Comparison of ENCODE assay signal across 19 cellular contexts in genomic region chr10:5550250-5550545, GRCh38. TPM values are rescaled to one million over a fixed set of nuclear protein-coding genes. Genes with fewer than 3 reads are reported as not detected.
A peak's percentile ranks its signal among the peaks of the same experiment; 100 is the strongest.
DNase-seq lines count a peak whose midpoint lies in the region; ATAC-seq and TF ChIP-seq lines count a peak whose summit lies in the region.
"Had no signal": no experiment of that assay in that cellular context is flagged by ENCODE, and none has a peak within 500 bp of the region (broad histone marks: within the 10 kb centered on the region; RNA-seq: fewer than 3 reads in every experiment).

No MANE protein-coding gene starts in this region.

- H4K91ac ChIP-seq in H9 (ENCODE audit: insufficient read length, low read depth, low read length) = no peak overlapping the region

- H2AFZ ChIP-seq in H9 (ENCODE audit: low read length) = no peak overlapping the region

- H3K14ac ChIP-seq in H9 (ENCODE audit: insufficient read depth, low read length) = no peak overlapping the region; the same call in 1 of the 2 replicates

- no peak overlapping the region for H2BK120ac ChIP-seq in H9 (ENCODE audit: low read depth, low read length, poor library complexity, severe bottlenecking)

- DNase-seq in H9 (no peak), SJCRH30 (no peak), esophagus squamous epithelium (lab: John Stamatoyannopoulos, UW) (no peak), progenitor cell of endocrine pancreas (ENCODE audit: low spot score, unreplicated experiment) (no peak), GM19238 (ENCODE audit: insufficient read length, low spot score) (no peak), D341Med (ENCODE audit: low spot score) (no peak), NCI-H69 (lab: John Stamatoyannopoulos, UW) (no peak)
- DNase-seq: activated CD4-positive, alpha-beta T cell treated with anti-CD3 and anti-CD28 coated beads for 48 hours; CD4-positive, alpha-beta memory T cell; natural killer cell; NCI-H187; NCI-H774; stimulated activated CD4-positive, alpha-beta T cell treated with anti-CD3 and anti-CD28 coated beads, Interleukin-1b, Interleukin-23, amount 100 ng/mL, for 48 hours had no signal

- H3K9me3 Mint-ChIP-seq in H9 (no peaks in the 10 kb centered on the region; a peak in 1 of 5 replicates), progenitor cell of endocrine pancreas (ENCODE audit: low read depth) (no peaks in the 10 kb centered on the region)
- H3K9me3 Mint-ChIP-seq: natural killer cell had no signal

- H3K23me2 ChIP-seq in H9 (ENCODE audit: insufficient read length, low read depth, low read length, poor library complexity, severe bottlenecking) = no peaks in the 10 kb centered on the region

- no peaks in the 10 kb centered on the region for H4K20me1 ChIP-seq in H9 (ENCODE audit: control insufficient read depth, insufficient read depth, insufficient read length)

- no peak overlapping the region for H3K18ac ChIP-seq in H9 (ENCODE audit: insufficient read length, low read depth, low read length)

- TF ChIP-seq POLR2A in esophagus squamous epithelium (IDR thresholded peaks at IDR 0.05) = no peak

- H3K4me1 ChIP-seq in H9 (ENCODE audit: insufficient read depth, low read length) (no peaks in the 10 kb centered on the region), SJCRH30 (peaks cover 62% of the 10 kb centered on the region), esophagus squamous epithelium (peaks cover 63 to 100% (median 73%) of the 10 kb centered on the region in 3 donors)

- H3K4ac ChIP-seq in H9 (ENCODE audit: low read depth, low read length) = no peak overlapping the region

- no peak overlapping the region for H3K4me3 ChIP-seq in SJCRH30
- no peak overlapping the region for H3K4me3 ChIP-seq in esophagus squamous epithelium

- ATAC-seq in GM21529 (IDR thresholded peaks at IDR 0.05; ENCODE audit: unreplicated experiment) = no peak
- ATAC-seq: natural killer cell had no signal

- H3K4me3 Mint-ChIP-seq in H9 (no peak overlapping the region; a peak in 1 of 5 replicates), progenitor cell of endocrine pancreas (ENCODE audit: low read depth) (no peak overlapping the region)
- H3K4me3 Mint-ChIP-seq: activated naive CD8-positive, alpha-beta T cell; natural killer cell had no signal

- no peaks in the 10 kb centered on the region for H3K79me2 ChIP-seq in H9 (ENCODE audit: insufficient read depth, low read length)

- no peak overlapping the region for H3K4me2 ChIP-seq in H9 (ENCODE audit: insufficient read depth, insufficient read length, low read length)

- H3K36me3 ChIP-seq in SJCRH30 = no peaks in the 10 kb centered on the region
- no peaks in the 10 kb centered on the region for H3K36me3 ChIP-seq in esophagus squamous epithelium

- H3K27me3 Mint-ChIP-seq in H9 (ENCODE audit: low read depth) (peaks cover 2% of the 10 kb centered on the region; the same call in 1 of the 2 replicates), progenitor cell of endocrine pancreas (peaks cover 9% of the 10 kb centered on the region)
- H3K27me3 Mint-ChIP-seq: activated naive CD8-positive, alpha-beta T cell had no signal

- H2BK12ac ChIP-seq in H9 (ENCODE audit: insufficient read length, low read depth, low read length) = no peak overlapping the region

- no peaks in the 10 kb centered on the region for H3K4me1 Mint-ChIP-seq in H9
- H3K4me1 Mint-ChIP-seq in progenitor cell of endocrine pancreas (ENCODE audit: low read depth) = peaks cover 24% of the 10 kb centered on the region

- intact Hi-C loops in esophagus squamous epithelium (cut with DNase I) = no loop called here

- TF ChIP-seq CTCF in H9 (conservative IDR thresholded peaks at IDR 0.05) = no peak
- TF ChIP-seq CTCF in esophagus squamous epithelium (IDR thresholded peaks at IDR 0.05) = no peak
- no peak for TF ChIP-seq CTCF in progenitor cell of endocrine pancreas (IDR thresholded peaks at IDR 0.05; ENCODE audit: unreplicated experiment)

- no peak overlapping the region for H2BK20ac ChIP-seq in H9 (ENCODE audit: low read depth, low read length, poor library complexity, severe bottlenecking)

- H3K9me3 ChIP-seq in H9 (ENCODE audit: control insufficient read depth, low read depth, low read length) = no peaks in the 10 kb centered on the region
- no peaks in the 10 kb centered on the region for H3K9me3 ChIP-seq in SJCRH30 (replicated peaks)
- no peaks in the 10 kb centered on the region for H3K9me3 ChIP-seq in esophagus squamous epithelium

- H4K8ac ChIP-seq in H9 (replicated peaks; ENCODE audit: insufficient read length, low read depth, low read length) = no peak overlapping the region

- H3K36me3 Mint-ChIP-seq in H9 (ENCODE audit: insufficient read depth in 1 of 3, low read depth in 3 of 3) = no peaks in the 10 kb centered on the region
- H3K36me3 Mint-ChIP-seq in progenitor cell of endocrine pancreas (ENCODE audit: insufficient read depth) = no peaks in the 10 kb centered on the region
- H3K36me3 Mint-ChIP-seq: activated naive CD8-positive, alpha-beta T cell; CD4-positive, alpha-beta memory T cell; natural killer cell had no signal

- H2BK5ac ChIP-seq in H9 (ENCODE audit: insufficient read length, low read length) = no peak overlapping the region

- H3K27me3 ChIP-seq in H9 (ENCODE audit: insufficient read depth, low read length) (no peaks in the 10 kb centered on the region), SJCRH30 (no peaks in the 10 kb centered on the region), esophagus squamous epithelium (no peaks in the 10 kb centered on the region)

- no peak overlapping the region for H3K56ac ChIP-seq in H9 (ENCODE audit: insufficient read length, low read depth, low read length)

- H2AK5ac ChIP-seq in H9 (ENCODE audit: insufficient read length, low read length) = no peak overlapping the region

- H3K23ac ChIP-seq in H9 (ENCODE audit: insufficient read length, low read depth, low read length) = no peak overlapping the region

- no peak overlapping the region for H3K9ac ChIP-seq in H9 (ENCODE audit: extremely low read depth, insufficient read length, low read length)

- H4K5ac ChIP-seq in H9 (ENCODE audit: insufficient read length, low read depth, low read length) = no peak overlapping the region

- no peak overlapping the region for H2BK15ac ChIP-seq in H9 (ENCODE audit: low read depth, low read length)

- H3K27ac ChIP-seq in H9 (ENCODE audit: insufficient read length, low read depth, low read length) (no peak overlapping the region), SJCRH30 (peak overlapping the region; percentile 56), esophagus squamous epithelium (peak overlapping the region; percentile 75 to 93 (median 84))

- no peaks in the 10 kb centered on the region for H3K79me1 ChIP-seq in H9 (ENCODE audit: insufficient read depth, low read depth, low read length, poor library complexity, severe bottlenecking)

- WGBS in H9 (ENCODE audit: extremely low coverage, insufficient read length, low lambda C conversion rate) = no CpG with 5 or more reads among the region's 1 CpG
- 78 to 90% methylated on average over 1 of the region's 1 CpG for WGBS in esophagus squamous epithelium, 2 donors

- no peak overlapping the region for H3T11ph ChIP-seq in H9 (ENCODE audit: low read length)

- H3K27ac Mint-ChIP-seq in H9 (peak overlapping the region in 2 of 3 experiments; percentile 34 to 57; a peak in 3 of 7 replicates), progenitor cell of endocrine pancreas (peak overlapping the region; percentile 80)
- H3K27ac Mint-ChIP-seq: activated naive CD8-positive, alpha-beta T cell; natural killer cell had no signal

RNA-seq across cellular contexts. Expression of gene CALML3, which starts 25.4 kb away (rescaled TPM):
- total RNA-seq in H9 (2021) (not detected in 2 replicates), esophagus squamous epithelium (100 to 1,000 TPM; 196 to 799 (median 315) TPM), progenitor cell of endocrine pancreas (not detected in 2 replicates)
- total RNA-seq in SJCRH30 (2014; rRNA removed; shearing (Covaris generic)) = not detected in 2 replicates
- total RNA-seq: CD4-positive, alpha-beta memory T cell; G401; kidney epithelial cell; natural killer cell; posterior vena cava; temporal lobe had no signal

RNA-seq across cellular contexts. Expression of gene CALML5, which starts 50.8 kb away (rescaled TPM):
- not detected in 2 replicates for total RNA-seq in H9 (2021)
- total RNA-seq in SJCRH30 (2014; rRNA removed; shearing (Covaris generic)) = not detected in 2 replicates
- 100 to 1,000 TPM in 1 of 4 donors, 10 to 100 TPM in 3; 14.5 to 148 (median 22.6) TPM for total RNA-seq in esophagus squamous epithelium
- not detected in 2 replicates for total RNA-seq in progenitor cell of endocrine pancreas
- total RNA-seq: CD4-positive, alpha-beta memory T cell; G401; kidney epithelial cell; natural killer cell; posterior vena cava; temporal lobe had no signal

Comparison
In these comparisons a context has a peak if more than half of its experiments do, and no peak if none do; other contexts are left out.
1. RNA of gene CALML3, which starts 25.4 kb away (total RNA-seq): 196 to 799 TPM in esophagus squamous epithelium; not detected in progenitor cell of endocrine pancreas, not detected in H9 and not detected in SJCRH30; every median in the first group is over 100 times any median in the second.
2. RNA of gene CALML5, which starts 50.8 kb away (total RNA-seq): 14.5 to 148 TPM in esophagus squamous epithelium; not detected in H9, not detected in SJCRH30 and not detected in progenitor cell of endocrine pancreas; every median in the first group is over 10 times any median in the second.